ENCODE assay signal across 1 cellular context in the genomic region with DNA sequence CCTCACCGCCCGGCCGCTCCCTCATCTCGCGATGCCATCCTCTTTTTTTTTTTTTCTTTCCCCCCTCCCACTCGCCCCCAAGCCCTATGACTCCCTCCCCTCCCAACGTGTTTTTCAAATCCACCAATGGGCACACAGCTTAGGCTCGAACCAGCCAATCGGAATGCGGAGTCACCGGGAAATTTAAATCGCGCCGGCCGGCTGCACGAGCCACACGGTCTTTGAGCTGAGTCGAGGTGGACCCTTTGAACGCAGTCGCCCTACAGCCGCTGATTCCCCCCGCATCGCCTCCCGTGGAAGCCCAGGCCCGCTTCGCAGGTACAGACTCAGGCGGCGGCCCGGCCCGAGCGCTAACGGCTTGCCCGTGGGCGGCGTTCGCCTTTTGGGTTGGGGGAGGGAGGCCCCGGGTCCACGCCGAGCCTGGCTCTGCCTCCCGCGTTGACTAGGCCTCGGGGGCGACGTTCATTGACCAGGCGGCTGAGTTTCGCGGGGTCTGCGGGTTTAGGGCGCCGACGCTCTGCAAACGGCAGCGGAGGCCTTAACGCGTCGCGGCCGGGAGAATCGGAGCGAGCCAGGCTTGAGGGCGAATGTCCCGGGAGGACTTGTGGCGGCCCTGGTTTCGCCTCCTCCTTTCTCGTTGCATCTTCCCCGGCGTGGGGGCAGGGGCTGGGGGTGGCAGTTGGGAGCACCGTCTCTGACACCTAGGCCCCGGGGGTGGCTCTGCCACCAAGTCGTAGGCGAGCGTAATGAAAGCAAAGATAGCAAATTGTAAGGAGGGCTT.
TF ChIP-seq lines count a peak whose summit lies in the region.

TSS of gene KPNA2 (plus strand) at position 213 of the 781 bp plus-strand sequence. CDS start 1,398 bp downstream, outside the sequence.

TF ChIP-seq in WTC11, 78 proteins besides CTCF, POLR2A, EP300 and RAD21 (continued from another document and continues in another):
- TF ChIP-seq E2F4 (CRISPR knock-in tag; IDR thresholded peaks at IDR 0.05; ENCODE audit: borderline replicate concordance, low read depth) (no peak), ZNF423 (CRISPR knock-in tag; IDR thresholded peaks at IDR 0.05) (no peak), ZNF219 (CRISPR knock-in tag; IDR thresholded peaks at IDR 0.05; ENCODE audit: borderline replicate concordance) (no peak), MLX (CRISPR knock-in tag; IDR thresholded peaks at IDR 0.05) (no peak), ETV6 (CRISPR knock-in tag; IDR thresholded peaks at IDR 0.05) (peak; percentile 73; the same call in 1 of the 2 replicates), ZNF671 (CRISPR knock-in tag; IDR thresholded peaks at IDR 0.05) (no peak), FOXK1 (CRISPR knock-in tag; IDR thresholded peaks at IDR 0.05) (peak; percentile 83), KAT7 (CRISPR knock-in tag; IDR thresholded peaks at IDR 0.05; ENCODE audit: borderline replicate concordance) (peak; percentile 97; the same call in 1 of the 2 replicates), PREB (CRISPR knock-in tag; IDR thresholded peaks at IDR 0.05; ENCODE audit: borderline replicate concordance) (no peak; the same call in 1 of the 2 replicates), ELF4 (CRISPR knock-in tag; IDR thresholded peaks at IDR 0.05; ENCODE audit: low read depth) (peak; percentile 30; the same call in 1 of the 2 replicates), MYBL2 (CRISPR knock-in tag; IDR thresholded peaks at IDR 0.05) (peak; percentile 99), MXD4 (CRISPR knock-in tag; IDR thresholded peaks at IDR 0.05; ENCODE audit: borderline replicate concordance) (no peak), ARID4B (CRISPR knock-in tag; IDR thresholded peaks at IDR 0.05; ENCODE audit: borderline replicate concordance) (peak; percentile 94; the same call in 1 of the 2 replicates), SMAD3 (CRISPR knock-in tag; IDR thresholded peaks at IDR 0.05; ENCODE audit: borderline replicate concordance) (0 out of 2 replicates have a peak, but pooled peaks have one; percentile 73), FOXJ3 (CRISPR knock-in tag; IDR thresholded peaks at IDR 0.05; ENCODE audit: borderline replicate concordance) (no peak), NR1H2 (CRISPR knock-in tag; IDR thresholded peaks at IDR 0.05) (0 out of 2 replicates have a peak, but pooled peaks have one; percentile 41), ZNF532 (CRISPR knock-in tag; IDR thresholded peaks at IDR 0.05; ENCODE audit: borderline replicate concordance) (no peak), HMGA2 (CRISPR knock-in tag; IDR thresholded peaks at IDR 0.05) (no peak), JAZF1 (CRISPR knock-in tag; IDR thresholded peaks at IDR 0.05) (no peak), FOXP4 (CRISPR knock-in tag; IDR thresholded peaks at IDR 0.05) (peak; percentile 79)
- TF ChIP-seq, protein P1, sequence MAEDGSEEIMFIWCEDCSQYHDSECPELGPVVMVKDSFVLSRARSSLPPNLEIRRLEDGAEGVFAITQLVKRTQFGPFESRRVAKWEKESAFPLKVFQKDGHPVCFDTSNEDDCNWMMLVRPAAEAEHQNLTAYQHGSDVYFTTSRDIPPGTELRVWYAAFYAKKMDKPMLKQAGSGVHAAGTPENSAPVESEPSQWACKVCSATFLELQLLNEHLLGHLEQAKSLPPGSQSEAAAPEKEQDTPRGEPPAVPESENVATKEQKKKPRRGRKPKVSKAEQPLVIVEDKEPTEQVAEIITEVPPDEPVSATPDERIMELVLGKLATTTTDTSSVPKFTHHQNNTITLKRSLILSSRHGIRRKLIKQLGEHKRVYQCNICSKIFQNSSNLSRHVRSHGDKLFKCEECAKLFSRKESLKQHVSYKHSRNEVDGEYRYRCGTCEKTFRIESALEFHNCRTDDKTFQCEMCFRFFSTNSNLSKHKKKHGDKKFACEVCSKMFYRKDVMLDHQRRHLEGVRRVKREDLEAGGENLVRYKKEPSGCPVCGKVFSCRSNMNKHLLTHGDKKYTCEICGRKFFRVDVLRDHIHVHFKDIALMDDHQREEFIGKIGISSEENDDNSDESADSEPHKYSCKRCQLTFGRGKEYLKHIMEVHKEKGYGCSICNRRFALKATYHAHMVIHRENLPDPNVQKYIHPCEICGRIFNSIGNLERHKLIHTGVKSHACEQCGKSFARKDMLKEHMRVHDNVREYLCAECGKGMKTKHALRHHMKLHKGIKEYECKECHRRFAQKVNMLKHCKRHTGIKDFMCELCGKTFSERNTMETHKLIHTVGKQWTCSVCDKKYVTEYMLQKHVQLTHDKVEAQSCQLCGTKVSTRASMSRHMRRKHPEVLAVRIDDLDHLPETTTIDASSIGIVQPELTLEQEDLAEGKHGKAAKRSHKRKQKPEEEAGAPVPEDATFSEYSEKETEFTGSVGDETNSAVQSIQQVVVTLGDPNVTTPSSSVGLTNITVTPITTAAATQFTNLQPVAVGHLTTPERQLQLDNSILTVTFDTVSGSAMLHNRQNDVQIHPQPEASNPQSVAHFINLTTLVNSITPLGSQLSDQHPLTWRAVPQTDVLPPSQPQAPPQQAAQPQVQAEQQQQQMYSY (CRISPR knock-in tag; IDR thresholded peaks at IDR 0.05), result no peak
- TF ChIP-seq, protein P2, sequence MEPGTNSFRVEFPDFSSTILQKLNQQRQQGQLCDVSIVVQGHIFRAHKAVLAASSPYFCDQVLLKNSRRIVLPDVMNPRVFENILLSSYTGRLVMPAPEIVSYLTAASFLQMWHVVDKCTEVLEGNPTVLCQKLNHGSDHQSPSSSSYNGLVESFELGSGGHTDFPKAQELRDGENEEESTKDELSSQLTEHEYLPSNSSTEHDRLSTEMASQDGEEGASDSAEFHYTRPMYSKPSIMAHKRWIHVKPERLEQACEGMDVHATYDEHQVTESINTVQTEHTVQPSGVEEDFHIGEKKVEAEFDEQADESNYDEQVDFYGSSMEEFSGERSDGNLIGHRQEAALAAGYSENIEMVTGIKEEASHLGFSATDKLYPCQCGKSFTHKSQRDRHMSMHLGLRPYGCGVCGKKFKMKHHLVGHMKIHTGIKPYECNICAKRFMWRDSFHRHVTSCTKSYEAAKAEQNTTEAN (CRISPR knock-in tag; IDR thresholded peaks at IDR 0.05), result no peak; the same call in 1 of the 2 replicates
- TF ChIP-seq, protein P3, sequence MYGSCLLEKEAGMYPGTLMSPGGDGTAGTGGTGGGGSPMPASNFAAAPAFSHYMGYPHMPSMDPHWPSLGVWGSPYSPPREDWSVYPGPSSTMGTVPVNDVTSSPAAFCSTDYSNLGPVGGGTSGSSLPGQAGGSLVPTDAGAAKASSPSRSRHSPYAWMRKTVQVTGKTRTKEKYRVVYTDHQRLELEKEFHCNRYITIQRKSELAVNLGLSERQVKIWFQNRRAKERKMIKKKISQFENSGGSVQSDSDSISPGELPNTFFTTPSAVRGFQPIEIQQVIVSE (CRISPR knock-in tag; IDR thresholded peaks at IDR 0.05; ENCODE audit: borderline replicate concordance), result no peak
- TF ChIP-seq, protein P4, sequence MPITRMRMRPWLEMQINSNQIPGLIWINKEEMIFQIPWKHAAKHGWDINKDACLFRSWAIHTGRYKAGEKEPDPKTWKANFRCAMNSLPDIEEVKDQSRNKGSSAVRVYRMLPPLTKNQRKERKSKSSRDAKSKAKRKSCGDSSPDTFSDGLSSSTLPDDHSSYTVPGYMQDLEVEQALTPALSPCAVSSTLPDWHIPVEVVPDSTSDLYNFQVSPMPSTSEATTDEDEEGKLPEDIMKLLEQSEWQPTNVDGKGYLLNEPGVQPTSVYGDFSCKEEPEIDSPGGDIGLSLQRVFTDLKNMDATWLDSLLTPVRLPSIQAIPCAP (CRISPR knock-in tag; IDR thresholded peaks at IDR 0.05), result 0 out of 2 replicates have a peak, but pooled peaks have one; percentile 66
